14 cellular contexts compared by ENCODE assay signal in genomic region chr5:144451187-144451973, GRCh38.
"Had no signal": no experiment of that assay in that cellular context is flagged by ENCODE, and none has a peak within 500 bp of the region (broad histone marks: within the 10 kb centered on the region; RNA-seq: fewer than 3 reads in every experiment).

No MANE protein-coding gene starts in this region.

- H3K27ac ChIP-seq: dorsolateral prefrontal cortex, heart left ventricle, left lung had no signal

- H3K9me3 ChIP-seq: heart left ventricle, left lung had no signal

- H3K4me1 ChIP-seq: heart left ventricle, left lung had no signal

- H3K4me3 ChIP-seq: dorsolateral prefrontal cortex, heart left ventricle, left lung had no signal

- H3K27me3 ChIP-seq: dorsolateral prefrontal cortex, heart left ventricle, left lung had no signal

- ATAC-seq: activated CD8-positive, alpha-beta memory T cell treated with anti-CD3 and anti-CD28 coated beads, Interleukin-2, amount 10 ng/mL, durations not matched to agents 7 days and 5 days; heart left ventricle had no signal

- H3K36me3 ChIP-seq: heart left ventricle, left lung had no signal

- DNase-seq: activated CD4-positive, alpha-beta T cell treated with anti-CD3 and anti-CD28 coated beads for 1 hour; activated CD4-positive, alpha-beta T cell treated with anti-CD3 and anti-CD28 coated beads, Interleukin-2, amount 50 U/mL, for 48 hours; activated CD8-positive, alpha-beta memory T cell treated with anti-CD3 and anti-CD28 coated beads, Interleukin-2, amount 10 ng/mL, durations not matched to agents 7 days and 5 days; activated effector memory CD4-positive, alpha-beta T cell treated with Interleukin-2 at 50 U/mL for 16 hours; activated T-cell treated with anti-CD3 and anti-CD28 coated beads, Interleukin-2, amount 50 U/mL, for 24 hours; amygdala; dorsolateral prefrontal cortex; foreskin melanocyte; heart left ventricle; islet precursor cell; left lung; mesenchymal stem cell; nephron progenitor cell; stimulated activated CD4-positive, alpha-beta T cell treated with anti-CD3 and anti-CD28 coated beads, Interleukin-4, amount 100 ng/mL, for 1 hour had no signal
